ENCODE assay signal across 8 cellular contexts in genomic region chrX:152831391-152831790, GRCh38. TPM values are rescaled to one million over a fixed set of nuclear protein-coding genes. Genes with fewer than 3 reads are reported as not detected.
DNase-seq lines count a peak whose midpoint lies in the region; ATAC-seq, FAIRE-seq and TF ChIP-seq lines count a peak whose summit lies in the region.

No MANE protein-coding gene starts in this region.

- H3K36me3 ChIP-seq in HAP-1 (replicated peaks) (peaks cover 37% of the 10 kb centered on the region), right atrium auricular region (no peaks in the 10 kb centered on the region), small intestine (ENCODE audit: control insufficient read depth in 2 of 2, insufficient read depth in 2 of 2, low read length in 2 of 2) (no peaks in the 10 kb centered on the region)

- 4 to 35% (median 12%) methylated on average over 10 of the region's 10 CpGs for WGBS in small intestine, 3 donors

- ATAC-seq in GM18909 (IDR thresholded peaks at IDR 0.05; ENCODE audit: poor library complexity, unreplicated experiment) = no peak

- no peaks in the 10 kb centered on the region for H3K9me3 ChIP-seq in HAP-1
- no peaks in the 10 kb centered on the region for H3K9me3 ChIP-seq in right atrium auricular region
- no peaks in the 10 kb centered on the region for H3K9me3 ChIP-seq in small intestine (ENCODE audit: control insufficient read depth, low read depth)

- FAIRE-seq in small intestine (lab: Jason Lieb, UNC) = no peak
- no peak for FAIRE-seq in GM19239 (lab: Jason Lieb, UNC)

- peaks cover 4% of the 10 kb centered on the region; the same call in 1 of the 2 replicates for H3K4me1 ChIP-seq in HAP-1
- H3K4me1 ChIP-seq in right atrium auricular region = peaks cover 0 to 11% of the 10 kb centered on the region in 2 donors
- H3K4me1 ChIP-seq in small intestine (ENCODE audit: control insufficient read depth in 2 of 2, insufficient read depth in 1 of 2, low read depth in 1 of 2, low read length in 1 of 2) = no peaks in the 10 kb centered on the region

- in situ Hi-C loops in HAP-1 (cut with MboI; ENCODE audit: low sequenced_read_pairs) = no loop called here

- H3K27ac ChIP-seq in right atrium auricular region = peak overlapping the region; percentile 66 to 73
- peak overlapping the region in 1 of 2 donors; percentile 79 for H3K27ac ChIP-seq in small intestine (ENCODE audit: low read depth in 1 of 2, low read length in 1 of 2)

- H3K27me3 ChIP-seq in HAP-1 (ENCODE audit: low read depth) (no peaks in the 10 kb centered on the region), right atrium auricular region (no peaks in the 10 kb centered on the region), small intestine (ENCODE audit: control insufficient read depth in 2 of 2, insufficient read depth in 2 of 2, low read length in 2 of 2) (no peaks in the 10 kb centered on the region)

- DNase-seq in HAP-1 (ENCODE audit: low spot score in 2 of 2) (no peak), right atrium auricular region (ENCODE audit: low spot score) (no peak), small intestine (no peak), GM19239 (ENCODE audit: insufficient read length, low spot score) (no peak), SKM-1 treated with dmso at 0.1 percent for 144 hours (lab: John Stamatoyannopoulos, UW; ENCODE audit: unreplicated experiment) (no peak), 8988T (no peak)

- H3K4me3 ChIP-seq in HAP-1 (peak overlapping the region; percentile 94), WI38 (ENCODE audit: low read depth, low read length) (peak overlapping the region; percentile 62), right atrium auricular region (peak overlapping the region; percentile 58 to 68), small intestine (ENCODE audit: low read depth in 1 of 2, low read length in 2 of 2) (peak overlapping the region; percentile 49 to 64)

- no peak for TF ChIP-seq CTCF in WI38 (IDR thresholded peaks at IDR 0.05; ENCODE audit: low read depth, low read length)
- TF ChIP-seq CTCF in right atrium auricular region (IDR thresholded peaks at IDR 0.05) = no peak

RNA-seq across cellular contexts. Expression of gene NSDHL, which starts 0.5 kb away (rescaled TPM):
- 10 to 100 TPM; 14.1 to 28.1 TPM for total RNA-seq in right atrium auricular region
- polyA plus RNA-seq in small intestine = 10 to 100 TPM; 13.8 to 28.4 (median 20.8) TPM

RNA-seq across cellular contexts. Expression of gene CETN2, which starts 0.8 kb away (rescaled TPM):
- total RNA-seq in right atrium auricular region = 10 to 100 TPM; 23.3 to 23.5 TPM
- 10 to 100 TPM; 11.1 to 26.9 (median 13.6) TPM for polyA plus RNA-seq in small intestine
